7 cellular contexts compared by ENCODE assay signal in the genomic region with DNA sequence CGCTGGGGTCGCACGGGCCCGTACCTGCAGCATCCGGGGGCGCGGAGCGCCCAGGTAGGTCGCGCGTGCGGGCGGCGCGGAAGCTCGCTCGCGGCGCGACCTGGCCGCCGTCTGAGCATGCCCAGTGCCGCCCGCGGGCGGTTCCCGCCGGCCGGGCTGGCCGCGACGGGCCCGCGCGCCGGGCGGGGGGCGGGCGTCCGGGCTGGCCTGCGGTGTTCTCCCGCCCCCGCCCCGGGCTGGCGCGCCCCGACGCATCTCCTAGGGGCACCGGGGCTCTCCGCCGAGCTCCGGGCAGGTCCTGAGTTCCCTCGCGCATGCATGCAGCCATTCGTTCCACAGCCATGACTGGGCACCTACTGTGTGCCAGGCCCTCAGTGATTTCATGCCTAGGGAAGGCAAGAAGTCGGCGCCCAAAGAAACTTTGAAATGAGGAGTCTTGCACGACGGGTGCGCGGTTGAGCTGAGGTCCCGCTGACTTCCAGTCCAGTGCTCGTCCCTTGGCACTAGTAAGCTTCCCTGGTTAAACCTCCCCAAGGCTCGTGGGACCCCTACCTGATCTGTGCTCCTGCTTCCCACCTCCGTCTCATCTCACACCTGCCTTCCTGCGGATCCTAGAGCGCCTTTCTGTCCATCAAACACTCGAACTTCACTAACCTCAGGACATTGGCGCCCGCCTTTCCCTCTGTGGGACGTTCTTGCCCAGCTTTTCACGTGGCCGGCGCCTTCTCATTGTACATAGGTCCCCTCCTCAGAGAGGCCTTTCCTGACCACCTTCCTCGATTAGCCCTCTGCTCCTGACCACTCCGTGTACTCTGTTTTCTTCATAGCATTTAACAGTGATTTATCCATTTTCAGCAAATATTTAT. TPM values are rescaled to one million over a fixed set of nuclear protein-coding genes. Genes with fewer than 3 reads are reported as not detected.
DNase-seq lines count a peak whose midpoint lies in the region; ATAC-seq, FAIRE-seq and TF ChIP-seq lines count a peak whose summit lies in the region.

A gene with protein sequence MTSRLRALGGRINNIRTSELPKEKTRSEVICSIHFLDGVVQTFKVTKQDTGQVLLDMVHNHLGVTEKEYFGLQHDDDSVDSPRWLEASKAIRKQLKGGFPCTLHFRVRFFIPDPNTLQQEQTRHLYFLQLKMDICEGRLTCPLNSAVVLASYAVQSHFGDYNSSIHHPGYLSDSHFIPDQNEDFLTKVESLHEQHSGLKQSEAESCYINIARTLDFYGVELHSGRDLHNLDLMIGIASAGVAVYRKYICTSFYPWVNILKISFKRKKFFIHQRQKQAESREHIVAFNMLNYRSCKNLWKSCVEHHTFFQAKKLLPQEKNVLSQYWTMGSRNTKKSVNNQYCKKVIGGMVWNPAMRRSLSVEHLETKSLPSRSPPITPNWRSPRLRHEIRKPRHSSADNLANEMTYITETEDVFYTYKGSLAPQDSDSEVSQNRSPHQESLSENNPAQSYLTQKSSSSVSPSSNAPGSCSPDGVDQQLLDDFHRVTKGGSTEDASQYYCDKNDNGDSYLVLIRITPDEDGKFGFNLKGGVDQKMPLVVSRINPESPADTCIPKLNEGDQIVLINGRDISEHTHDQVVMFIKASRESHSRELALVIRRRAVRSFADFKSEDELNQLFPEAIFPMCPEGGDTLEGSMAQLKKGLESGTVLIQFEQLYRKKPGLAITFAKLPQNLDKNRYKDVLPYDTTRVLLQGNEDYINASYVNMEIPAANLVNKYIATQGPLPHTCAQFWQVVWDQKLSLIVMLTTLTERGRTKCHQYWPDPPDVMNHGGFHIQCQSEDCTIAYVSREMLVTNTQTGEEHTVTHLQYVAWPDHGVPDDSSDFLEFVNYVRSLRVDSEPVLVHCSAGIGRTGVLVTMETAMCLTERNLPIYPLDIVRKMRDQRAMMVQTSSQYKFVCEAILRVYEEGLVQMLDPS (minus strand): TSS at position 113 of the 866 bp plus-strand sequence. CDS start 34,873 bp downstream, outside the sequence.

- ATAC-seq in HG03521 (IDR thresholded peaks at IDR 0.05; ENCODE audit: unreplicated experiment), result no peak

- H3K36me3 Mint-ChIP-seq in progenitor cell of endocrine pancreas (ENCODE audit: insufficient read depth), result no peaks in the 10 kb centered on the region

- peak within 1 kb of the TSS; percentile 25 for H3K4me3 ChIP-seq in HAP-1

- no peak for DNase-seq in HAP-1 (ENCODE audit: low spot score in 2 of 2)
- peak; percentile 37 for DNase-seq in RKO (ENCODE audit: low spot score)
- DNase-seq in frontal cortex (ENCODE audit: low spot score in 2 of 2), result peak; percentile 66
- DNase-seq in progenitor cell of endocrine pancreas (ENCODE audit: low spot score, unreplicated experiment), result no peak
- no peak for DNase-seq in DMS153 treated with DMSO at 0.1 percent for 48 hours (lab: John Stamatoyannopoulos, UW; ENCODE audit: unreplicated experiment)
- DNase-seq in medulla oblongata (ENCODE audit: extremely low spot score), result no peak

- FAIRE-seq in frontal cortex (lab: Jason Lieb, UNC), result no peak

- TF ChIP-seq CTCF in progenitor cell of endocrine pancreas (IDR thresholded peaks at IDR 0.05; ENCODE audit: unreplicated experiment), result no peak

- peaks cover 4% of the 10 kb centered on the region for H3K4me1 ChIP-seq in HAP-1

- peaks cover 9% of the 10 kb centered on the region for H3K4me1 Mint-ChIP-seq in progenitor cell of endocrine pancreas (ENCODE audit: low read depth)

- no peaks in the 10 kb centered on the region for H3K9me3 Mint-ChIP-seq in progenitor cell of endocrine pancreas (ENCODE audit: low read depth)

- no peaks in the 10 kb centered on the region for H3K36me3 ChIP-seq in HAP-1 (replicated peaks)

- H3K9me3 ChIP-seq in HAP-1, result no peaks in the 10 kb centered on the region

- H3K4me3 Mint-ChIP-seq in progenitor cell of endocrine pancreas (ENCODE audit: low read depth), result peak within 1 kb of the TSS; percentile 79

- peak within 1 kb of the TSS; percentile 87 for H3K27ac Mint-ChIP-seq in progenitor cell of endocrine pancreas

- peaks cover 81% of the 10 kb centered on the region for H3K27me3 Mint-ChIP-seq in progenitor cell of endocrine pancreas

- peaks cover 31% of the 10 kb centered on the region; the same call in 1 of the 2 replicates for H3K27me3 ChIP-seq in HAP-1 (ENCODE audit: low read depth)

- in situ Hi-C loops in HAP-1 (cut with MboI; ENCODE audit: low sequenced_read_pairs), result no loop called here

RNA-seq across cellular contexts. Expression of the gene that starts here (rescaled TPM):
- 3.3 TPM for total RNA-seq in frontal cortex
- 3.7 and 4.8 TPM in 2 replicates for total RNA-seq in progenitor cell of endocrine pancreas

Comparison
In these comparisons a context has a peak if more than half of its experiments do, and no peak if none do; other contexts are left out.
1. DNase-seq: peak in RKO (single experiment) and frontal cortex (2 of 2); none in HAP-1 (0 of 2), progenitor cell of endocrine pancreas (single experiment), DMS153 treated with DMSO at 0.1 percent for 48 hours (single experiment) and medulla oblongata (single experiment).